In genomic region chr4:112735474-112735951, GRCh38 we compare ENCODE assay signal across 11 cellular contexts.
A peak's percentile ranks its signal among the peaks of the same experiment; 100 is the strongest.
DNase-seq lines count a peak whose midpoint lies in the region; ATAC-seq and TF ChIP-seq lines count a peak whose summit lies in the region.
"Had no signal": no experiment of that assay in that cellular context is flagged by ENCODE, and none has a peak within 500 bp of the region (broad histone marks: within the 10 kb centered on the region; RNA-seq: fewer than 3 reads in every experiment).

No MANE protein-coding gene starts in this region.

- H3K4me3 Mint-ChIP-seq in activated T-cell treated with anti-CD3 and anti-CD28 coated beads, Interleukin-2, amount 50 U/mL, for 24 hours = no peak overlapping the region
- H3K4me3 Mint-ChIP-seq in stimulated activated memory B cell treated with anti-CD40 and anti-IgM and Interleukin-4, amounts not matched to agents 10 μg/mL and 1 μg/mL and 100 μg/mL, for 72 hours = no peak overlapping the region
- H3K4me3 Mint-ChIP-seq: HFFc6, neural crest cell had no signal

- peak overlapping the region; percentile 58 for H3K4me2 ChIP-seq in OCI-LY3 (ENCODE audit: low read length)

- H2AFZ ChIP-seq in OCI-LY3 (ENCODE audit: low read depth, low read length) = no peak overlapping the region

- in situ Hi-C loops in HAP-1 (cut with MboI; ENCODE audit: low sequenced_read_pairs) = no loop called here

- peak; percentile 77 for ATAC-seq in HG02759 (IDR thresholded peaks at IDR 0.05; ENCODE audit: unreplicated experiment)
- ATAC-seq in stimulated activated memory B cell treated with anti-CD40 and anti-IgM and Interleukin-4, amounts not matched to agents 10 μg/mL and 1 μg/mL and 100 μg/mL, for 72 hours = peak; percentile 81

- peak; percentile 10; the same call in 1 of the 2 replicates for TF ChIP-seq CTCF in OCI-LY3 (IDR thresholded peaks at IDR 0.05; ENCODE audit: low read depth, low read length)

- no peaks in the 10 kb centered on the region for H3K9me3 ChIP-seq in OCI-LY3 (ENCODE audit: insufficient read depth, low read length)
- H3K9me3 ChIP-seq in HAP-1 = no peaks in the 10 kb centered on the region

- H3K4me1 Mint-ChIP-seq in activated T-cell treated with anti-CD3 and anti-CD28 coated beads, Interleukin-2, amount 50 U/mL, for 24 hours (ENCODE audit: low read depth) = peaks cover 17% of the 10 kb centered on the region
- peaks cover 14% of the 10 kb centered on the region for H3K4me1 Mint-ChIP-seq in stimulated activated memory B cell treated with anti-CD40 and anti-IgM and Interleukin-4, amounts not matched to agents 10 μg/mL and 1 μg/mL and 100 μg/mL, for 72 hours

- no peak for DNase-seq in activated T-cell treated with anti-CD3 and anti-CD28 coated beads, Interleukin-2, amount 50 U/mL, for 24 hours
- DNase-seq in activated T-cell treated with anti-CD3 and anti-CD28 coated beads, Interleukin-2, amount 50 U/mL, for 1 hour = no peak
- DNase-seq in HAP-1 (ENCODE audit: low spot score in 2 of 2) (no peak), iPS-NIHi7 (ENCODE audit: extremely low spot score) (no peak), cerebellar cortex (ENCODE audit: low spot score) (no peak)
- DNase-seq: HFFc6, OCI-M1 had no signal

- peaks cover 45% of the 10 kb centered on the region for H3K4me1 ChIP-seq in OCI-LY3 (ENCODE audit: low read length)
- no peaks in the 10 kb centered on the region for H3K4me1 ChIP-seq in HAP-1

- no peaks in the 10 kb centered on the region for H3K36me3 Mint-ChIP-seq in activated T-cell treated with anti-CD3 and anti-CD28 coated beads, Interleukin-2, amount 50 U/mL, for 24 hours (ENCODE audit: low read depth)
- no peaks in the 10 kb centered on the region for H3K36me3 Mint-ChIP-seq in stimulated activated memory B cell treated with anti-CD40 and anti-IgM and Interleukin-4, amounts not matched to agents 10 μg/mL and 1 μg/mL and 100 μg/mL, for 72 hours

- no peaks in the 10 kb centered on the region for H4K20me1 ChIP-seq in OCI-LY3 (ENCODE audit: insufficient read depth, low read length)

- H3K9me3 Mint-ChIP-seq in activated T-cell treated with anti-CD3 and anti-CD28 coated beads, Interleukin-2, amount 50 U/mL, for 24 hours = no peaks in the 10 kb centered on the region
- no peaks in the 10 kb centered on the region for H3K9me3 Mint-ChIP-seq in stimulated activated memory B cell treated with anti-CD40 and anti-IgM and Interleukin-4, amounts not matched to agents 10 μg/mL and 1 μg/mL and 100 μg/mL, for 72 hours
- H3K9me3 Mint-ChIP-seq: HFFc6, neural crest cell had no signal

- H3K36me3 ChIP-seq in OCI-LY3 (replicated peaks; ENCODE audit: low read depth, low read length) (no peaks in the 10 kb centered on the region), HAP-1 (replicated peaks) (no peaks in the 10 kb centered on the region)

- H3K4me3 ChIP-seq in OCI-LY3 (ENCODE audit: low read length) (peak overlapping the region; percentile 43), HAP-1 (no peak overlapping the region)

- H3K27me3 Mint-ChIP-seq in activated T-cell treated with anti-CD3 and anti-CD28 coated beads, Interleukin-2, amount 50 U/mL, for 24 hours = no peaks in the 10 kb centered on the region
- H3K27me3 Mint-ChIP-seq in stimulated activated memory B cell treated with anti-CD40 and anti-IgM and Interleukin-4, amounts not matched to agents 10 μg/mL and 1 μg/mL and 100 μg/mL, for 72 hours = no peaks in the 10 kb centered on the region

- H3K27me3 ChIP-seq in OCI-LY3 (ENCODE audit: low read depth, low read length) = no peaks in the 10 kb centered on the region
- H3K27me3 ChIP-seq in HAP-1 (ENCODE audit: low read depth) = no peaks in the 10 kb centered on the region

- H3K79me2 ChIP-seq in OCI-LY3 (ENCODE audit: low read length) = no peaks in the 10 kb centered on the region

- peak overlapping the region; percentile 75 for H3K27ac Mint-ChIP-seq in activated T-cell treated with anti-CD3 and anti-CD28 coated beads, Interleukin-2, amount 50 U/mL, for 24 hours
- H3K27ac Mint-ChIP-seq in stimulated activated memory B cell treated with anti-CD40 and anti-IgM and Interleukin-4, amounts not matched to agents 10 μg/mL and 1 μg/mL and 100 μg/mL, for 72 hours = peak overlapping the region; percentile 41
- H3K27ac Mint-ChIP-seq: HFFc6 had no signal

- H3K27ac ChIP-seq in OCI-LY3 (ENCODE audit: low read length) = peak overlapping the region; percentile 73

- peak overlapping the region; percentile 29; the same call in 1 of the 2 replicates for H3K9ac ChIP-seq in OCI-LY3 (ENCODE audit: low read length)
